1 cellular context compared by ENCODE assay signal in the genomic region with DNA sequence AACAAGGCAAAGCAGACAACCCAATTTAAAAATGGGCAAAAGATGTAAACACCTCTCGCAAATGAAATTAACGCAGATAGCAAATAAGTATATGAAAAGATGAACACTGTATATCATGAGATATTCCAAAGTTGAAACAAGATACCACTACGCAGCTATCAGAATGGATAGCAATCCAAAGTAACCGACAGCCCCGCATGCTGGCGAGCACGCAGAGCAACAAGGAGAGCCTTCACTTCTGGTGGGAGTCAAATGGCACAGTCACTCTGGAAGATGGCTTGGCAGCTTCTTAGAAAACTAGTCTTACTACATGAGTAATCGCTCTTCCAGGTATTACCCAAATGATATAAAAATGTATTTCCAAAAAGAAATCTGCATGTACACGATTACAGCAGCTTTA.
TF ChIP-seq lines count a peak whose summit lies in the region.

No MANE protein-coding gene starts in this region.

TF ChIP-seq in GM12878, 131 proteins besides CTCF, POLR2A, EP300 and RAD21:
- TF ChIP-seq CHD4 (IDR thresholded peaks at IDR 0.05) (no peak), RBBP5 (conservative IDR thresholded peaks at IDR 0.05) (no peak), ESRRA (IDR thresholded peaks at IDR 0.05; ENCODE audit: low read length) (no peak), PML (IDR thresholded peaks at IDR 0.05; ENCODE audit: low read length) (no peak), DPF2 (IDR thresholded peaks at IDR 0.05) (no peak), NR2C1 (IDR thresholded peaks at IDR 0.05) (no peak), ATF7 (IDR thresholded peaks at IDR 0.05; ENCODE audit: low read depth) (no peak), NR2F1 (conservative IDR thresholded peaks at IDR 0.05) (no peak), MYB (IDR thresholded peaks at IDR 0.05; ENCODE audit: borderline replicate concordance, low read depth, low read length) (no peak), ZZZ3 (IDR thresholded peaks at IDR 0.05; ENCODE audit: control insufficient read depth, insufficient read length, low read depth) (no peak), SREBF2 (IDR thresholded peaks at IDR 0.05; ENCODE audit: low read length) (no peak)
- TF ChIP-seq, protein P1, sequence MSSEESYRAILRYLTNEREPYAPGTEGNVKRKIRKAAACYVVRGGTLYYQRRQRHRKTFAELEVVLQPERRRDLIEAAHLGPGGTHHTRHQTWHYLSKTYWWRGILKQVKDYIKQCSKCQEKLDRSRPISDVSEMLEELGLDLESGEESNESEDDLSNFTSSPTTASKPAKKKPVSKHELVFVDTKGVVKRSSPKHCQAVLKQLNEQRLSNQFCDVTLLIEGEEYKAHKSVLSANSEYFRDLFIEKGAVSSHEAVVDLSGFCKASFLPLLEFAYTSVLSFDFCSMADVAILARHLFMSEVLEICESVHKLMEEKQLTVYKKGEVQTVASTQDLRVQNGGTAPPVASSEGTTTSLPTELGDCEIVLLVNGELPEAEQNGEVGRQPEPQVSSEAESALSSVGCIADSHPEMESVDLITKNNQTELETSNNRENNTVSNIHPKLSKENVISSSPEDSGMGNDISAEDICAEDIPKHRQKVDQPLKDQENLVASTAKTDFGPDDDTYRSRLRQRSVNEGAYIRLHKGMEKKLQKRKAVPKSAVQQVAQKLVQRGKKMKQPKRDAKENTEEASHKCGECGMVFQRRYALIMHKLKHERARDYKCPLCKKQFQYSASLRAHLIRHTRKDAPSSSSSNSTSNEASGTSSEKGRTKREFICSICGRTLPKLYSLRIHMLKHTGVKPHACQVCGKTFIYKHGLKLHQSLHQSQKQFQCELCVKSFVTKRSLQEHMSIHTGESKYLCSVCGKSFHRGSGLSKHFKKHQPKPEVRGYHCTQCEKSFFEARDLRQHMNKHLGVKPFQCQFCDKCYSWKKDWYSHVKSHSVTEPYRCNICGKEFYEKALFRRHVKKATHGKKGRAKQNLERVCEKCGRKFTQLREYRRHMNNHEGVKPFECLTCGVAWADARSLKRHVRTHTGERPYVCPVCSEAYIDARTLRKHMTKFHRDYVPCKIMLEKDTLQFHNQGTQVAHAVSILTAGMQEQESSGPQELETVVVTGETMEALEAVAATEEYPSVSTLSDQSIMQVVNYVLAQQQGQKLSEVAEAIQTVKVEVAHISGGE (CRISPR knock-in tag; IDR thresholded peaks at IDR 0.05), result no peak
- TF ChIP-seq, protein P2, sequence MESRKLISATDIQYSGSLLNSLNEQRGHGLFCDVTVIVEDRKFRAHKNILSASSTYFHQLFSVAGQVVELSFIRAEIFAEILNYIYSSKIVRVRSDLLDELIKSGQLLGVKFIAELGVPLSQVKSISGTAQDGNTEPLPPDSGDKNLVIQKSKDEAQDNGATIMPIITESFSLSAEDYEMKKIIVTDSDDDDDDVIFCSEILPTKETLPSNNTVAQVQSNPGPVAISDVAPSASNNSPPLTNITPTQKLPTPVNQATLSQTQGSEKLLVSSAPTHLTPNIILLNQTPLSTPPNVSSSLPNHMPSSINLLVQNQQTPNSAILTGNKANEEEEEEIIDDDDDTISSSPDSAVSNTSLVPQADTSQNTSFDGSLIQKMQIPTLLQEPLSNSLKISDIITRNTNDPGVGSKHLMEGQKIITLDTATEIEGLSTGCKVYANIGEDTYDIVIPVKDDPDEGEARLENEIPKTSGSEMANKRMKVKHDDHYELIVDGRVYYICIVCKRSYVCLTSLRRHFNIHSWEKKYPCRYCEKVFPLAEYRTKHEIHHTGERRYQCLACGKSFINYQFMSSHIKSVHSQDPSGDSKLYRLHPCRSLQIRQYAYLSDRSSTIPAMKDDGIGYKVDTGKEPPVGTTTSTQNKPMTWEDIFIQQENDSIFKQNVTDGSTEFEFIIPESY (IDR thresholded peaks at IDR 0.05), result no peak
- TF ChIP-seq, protein P3, sequence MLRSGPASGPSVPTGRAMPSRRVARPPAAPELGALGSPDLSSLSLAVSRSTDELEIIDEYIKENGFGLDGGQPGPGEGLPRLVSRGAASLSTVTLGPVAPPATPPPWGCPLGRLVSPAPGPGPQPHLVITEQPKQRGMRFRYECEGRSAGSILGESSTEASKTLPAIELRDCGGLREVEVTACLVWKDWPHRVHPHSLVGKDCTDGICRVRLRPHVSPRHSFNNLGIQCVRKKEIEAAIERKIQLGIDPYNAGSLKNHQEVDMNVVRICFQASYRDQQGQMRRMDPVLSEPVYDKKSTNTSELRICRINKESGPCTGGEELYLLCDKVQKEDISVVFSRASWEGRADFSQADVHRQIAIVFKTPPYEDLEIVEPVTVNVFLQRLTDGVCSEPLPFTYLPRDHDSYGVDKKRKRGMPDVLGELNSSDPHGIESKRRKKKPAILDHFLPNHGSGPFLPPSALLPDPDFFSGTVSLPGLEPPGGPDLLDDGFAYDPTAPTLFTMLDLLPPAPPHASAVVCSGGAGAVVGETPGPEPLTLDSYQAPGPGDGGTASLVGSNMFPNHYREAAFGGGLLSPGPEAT (IDR thresholded peaks at IDR 0.05; ENCODE audit: low read depth), result no peak
- TF ChIP-seq, protein P4, sequence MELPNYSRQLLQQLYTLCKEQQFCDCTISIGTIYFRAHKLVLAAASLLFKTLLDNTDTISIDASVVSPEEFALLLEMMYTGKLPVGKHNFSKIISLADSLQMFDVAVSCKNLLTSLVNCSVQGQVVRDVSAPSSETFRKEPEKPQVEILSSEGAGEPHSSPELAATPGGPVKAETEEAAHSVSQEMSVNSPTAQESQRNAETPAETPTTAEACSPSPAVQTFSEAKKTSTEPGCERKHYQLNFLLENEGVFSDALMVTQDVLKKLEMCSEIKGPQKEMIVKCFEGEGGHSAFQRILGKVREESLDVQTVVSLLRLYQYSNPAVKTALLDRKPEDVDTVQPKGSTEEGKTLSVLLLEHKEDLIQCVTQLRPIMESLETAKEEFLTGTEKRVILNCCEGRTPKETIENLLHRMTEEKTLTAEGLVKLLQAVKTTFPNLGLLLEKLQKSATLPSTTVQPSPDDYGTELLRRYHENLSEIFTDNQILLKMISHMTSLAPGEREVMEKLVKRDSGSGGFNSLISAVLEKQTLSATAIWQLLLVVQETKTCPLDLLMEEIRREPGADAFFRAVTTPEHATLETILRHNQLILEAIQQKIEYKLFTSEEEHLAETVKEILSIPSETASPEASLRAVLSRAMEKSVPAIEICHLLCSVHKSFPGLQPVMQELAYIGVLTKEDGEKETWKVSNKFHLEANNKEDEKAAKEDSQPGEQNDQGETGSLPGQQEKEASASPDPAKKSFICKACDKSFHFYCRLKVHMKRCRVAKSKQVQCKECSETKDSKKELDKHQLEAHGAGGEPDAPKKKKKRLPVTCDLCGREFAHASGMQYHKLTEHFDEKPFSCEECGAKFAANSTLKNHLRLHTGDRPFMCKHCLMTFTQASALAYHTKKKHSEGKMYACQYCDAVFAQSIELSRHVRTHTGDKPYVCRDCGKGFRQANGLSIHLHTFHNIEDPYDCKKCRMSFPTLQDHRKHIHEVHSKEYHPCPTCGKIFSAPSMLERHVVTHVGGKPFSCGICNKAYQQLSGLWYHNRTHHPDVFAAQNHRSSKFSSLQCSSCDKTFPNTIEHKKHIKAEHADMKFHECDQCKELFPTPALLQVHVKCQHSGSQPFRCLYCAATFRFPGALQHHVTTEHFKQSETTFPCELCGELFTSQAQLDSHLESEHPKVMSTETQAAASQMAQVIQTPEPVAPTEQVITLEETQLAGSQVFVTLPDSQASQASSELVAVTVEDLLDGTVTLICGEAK (IDR thresholded peaks at IDR 0.05; ENCODE audit: borderline replicate concordance), result no peak
